In genomic region chr11:112225753-112226061, GRCh38 we compare ENCODE assay signal across 9 cellular contexts. TPM values are rescaled to one million over a fixed set of nuclear protein-coding genes. Genes with fewer than 3 reads are reported as not detected.
DNase-seq lines count a peak whose midpoint lies in the region; TF ChIP-seq lines count a peak whose summit lies in the region.
"Had no signal": no experiment of that assay in that cellular context is flagged by ENCODE, and none has a peak within 500 bp of the region (broad histone marks: within the 10 kb centered on the region; RNA-seq: fewer than 3 reads in every experiment).

No MANE protein-coding gene starts in this region.

- TF ChIP-seq CTCF in esophagus muscularis mucosa (IDR thresholded peaks at IDR 0.05): no peak
- TF ChIP-seq CTCF in neutrophil (IDR thresholded peaks at IDR 0.05): no peak

- peaks cover 8% of the 10 kb centered on the region for H3K36me3 ChIP-seq in CD8-positive, alpha-beta memory T cell (ENCODE audit: insufficient read depth, low read length)
- peaks cover 5 to 26% (median 21%) of the 10 kb centered on the region in 4 donors for H3K36me3 ChIP-seq in esophagus muscularis mucosa
- H3K36me3 ChIP-seq in neutrophil: peaks cover 22% of the 10 kb centered on the region

- CTCF ChIA-PET in CD8-positive, alpha-beta memory T cell (lab: Charles Lee): interaction anchor here (0.8 to 3.5 kb wide), 2 partner anchors 45 to 56 kb away, joined by 3 to 38 read pairs; no protein-coding TSS in a partner anchor

- no peaks in the 10 kb centered on the region for H3K27me3 Mint-ChIP-seq in CD8-positive, alpha-beta memory T cell

- peaks cover 9% of the 10 kb centered on the region for H3K4me1 ChIP-seq in CD8-positive, alpha-beta memory T cell (ENCODE audit: insufficient read depth, low read length)
- H3K4me1 ChIP-seq in esophagus muscularis mucosa (peaks cover 10 to 36% (median 32%) of the 10 kb centered on the region in 4 donors), neutrophil (ENCODE audit: control insufficient read depth in 1 of 2, insufficient read depth in 1 of 2, low read depth in 1 of 2, low read length in 1 of 2) (peaks cover 15 to 16% of the 10 kb centered on the region in 2 experiments)

- TF ChIP-seq POLR2A in esophagus muscularis mucosa (IDR thresholded peaks at IDR 0.05; ENCODE audit: low read depth): no peak

- no peaks in the 10 kb centered on the region for H3K9me3 Mint-ChIP-seq in CD8-positive, alpha-beta memory T cell

- intact Hi-C loops in esophagus muscularis mucosa (cut with DNase I): no loop called here

- H3K27ac ChIP-seq in CD8-positive, alpha-beta memory T cell (ENCODE audit: low read depth, low read length): peak overlapping the region; percentile 96
- peak overlapping the region; percentile 93 to 97 (median 94) for H3K27ac ChIP-seq in esophagus muscularis mucosa (replicated peaks in 1 of 4)
- H3K27ac ChIP-seq in neutrophil: peak overlapping the region; percentile 89

- no peak for TF ChIP-seq EP300 in esophagus muscularis mucosa (IDR thresholded peaks at IDR 0.05)

- H3K9me3 ChIP-seq in CD8-positive, alpha-beta memory T cell (ENCODE audit: low read length): no peaks in the 10 kb centered on the region
- H3K9me3 ChIP-seq in esophagus muscularis mucosa (no peaks in the 10 kb centered on the region), neutrophil (no peaks in the 10 kb centered on the region)

- peaks cover 16 to 29% (median 28%) of the 10 kb centered on the region in 3 donors for H3K4me1 Mint-ChIP-seq in CD8-positive, alpha-beta memory T cell

- peaks cover 0 to 36% (median 10%) of the 10 kb centered on the region in 3 donors for H3K36me3 Mint-ChIP-seq in CD8-positive, alpha-beta memory T cell

- peak overlapping the region; percentile 97 for H3K4me3 ChIP-seq in CD8-positive, alpha-beta memory T cell (ENCODE audit: low read length)
- H3K4me3 ChIP-seq in esophagus muscularis mucosa: peak overlapping the region; percentile 74 to 97 (median 76)
- peak overlapping the region; percentile 81 to 97 for H3K4me3 ChIP-seq in neutrophil (ENCODE audit: low read depth in 1 of 2, low read length in 1 of 2)

- POLR2A ChIA-PET in CD8-positive, alpha-beta memory T cell (lab: Charles Lee): interaction anchor here (0.5 to 1.0 kb wide), 2 partner anchors 139 to 363 kb away, joined by 3 to 4 read pairs; partner anchors contain the start of genes SDHD and TIMM8B

- DNase-seq in CD8-positive, alpha-beta memory T cell: no peak
- DNase-seq in RPMI7951 (ENCODE audit: low read depth): peak; percentile 89
- no peak for DNase-seq in esophagus muscularis mucosa (ENCODE audit: extremely low spot score)
- DNase-seq in RPMI8226: no peak
- no peak for DNase-seq in stimulated activated CD4-positive, alpha-beta T cell treated with anti-CD3 and anti-CD28 coated beads, Interleukin-2, amount 100 ng/mL, for 48 hours
- no peak for DNase-seq in NCI-H1048 (lab: John Stamatoyannopoulos, UW)
- DNase-seq in T1000 (lab: John Stamatoyannopoulos, UW): no peak

- 29% methylated on average over 8 of the region's 8 CpGs for WGBS in esophagus muscularis mucosa

- H3K27me3 ChIP-seq in CD8-positive, alpha-beta memory T cell (ENCODE audit: insufficient read depth, low read length, poor library complexity, severe bottlenecking): no peaks in the 10 kb centered on the region
- H3K27me3 ChIP-seq in esophagus muscularis mucosa (no peaks in the 10 kb centered on the region), neutrophil (no peaks in the 10 kb centered on the region)

- H3K4me3 Mint-ChIP-seq in CD8-positive, alpha-beta memory T cell: peak overlapping the region; percentile 93 to 98 (median 95)

- H3K27ac Mint-ChIP-seq in CD8-positive, alpha-beta memory T cell: peak overlapping the region; percentile 98 to 99 (median 99)

RNA-seq across cellular contexts. Expression of gene PTS, which starts 0.5 kb away (rescaled TPM):
- total RNA-seq in CD8-positive, alpha-beta memory T cell: 10 to 100 TPM; 38.4 to 40.8 TPM
- 11.6 TPM for polyA plus RNA-seq in CD8-positive, alpha-beta memory T cell
- 78.1 and 80.6 TPM in 2 replicates for total RNA-seq in RPMI7951 (2014; rRNA removed; shearing (Covaris generic))
- total RNA-seq in esophagus muscularis mucosa: 10 to 100 TPM; 22.2 to 45.3 (median 28.5) TPM

RNA-seq across cellular contexts. Expression of gene PLET1, which starts 35.0 kb away (rescaled TPM):
- not detected for total RNA-seq in CD8-positive, alpha-beta memory T cell
- not detected for polyA plus RNA-seq in CD8-positive, alpha-beta memory T cell
- total RNA-seq in RPMI7951 (2014; rRNA removed; shearing (Covaris generic)): not detected in 2 replicates
- not detected for total RNA-seq in esophagus muscularis mucosa
- total RNA-seq: posterior vena cava had no signal

RNA-seq across cellular contexts. Expression of gene BCO2, which starts 50.4 kb away (rescaled TPM):
- 1 to 10 TPM in 1 of 2 experiments, under 1 TPM in 1; 0.84 to 1.1 TPM for total RNA-seq in CD8-positive, alpha-beta memory T cell
- polyA plus RNA-seq in CD8-positive, alpha-beta memory T cell: 0.17 TPM
- total RNA-seq in RPMI7951 (2014; rRNA removed; shearing (Covaris generic)): 0.10 and 0.24 TPM in 2 replicates
- 10 to 100 TPM in 1 of 4 donors, 1 to 10 TPM in 3; 1.4 to 11.6 (median 3.1) TPM for total RNA-seq in esophagus muscularis mucosa

RNA-seq across cellular contexts. Expression of gene TEX12, which starts 58.5 kb away (rescaled TPM):
- under 1 TPM; 0.27 to 0.39 TPM for total RNA-seq in CD8-positive, alpha-beta memory T cell
- not detected for polyA plus RNA-seq in CD8-positive, alpha-beta memory T cell
- total RNA-seq in RPMI7951 (2014; rRNA removed; shearing (Covaris generic)): 0.29 and 0.48 TPM in 2 replicates
- total RNA-seq in esophagus muscularis mucosa: 1 to 10 TPM in 1 of 4 donors, under 1 TPM in 1, not detected in 2; 0.40 to 4.2 TPM
